8 cellular contexts compared by ENCODE assay signal in the genomic region with DNA sequence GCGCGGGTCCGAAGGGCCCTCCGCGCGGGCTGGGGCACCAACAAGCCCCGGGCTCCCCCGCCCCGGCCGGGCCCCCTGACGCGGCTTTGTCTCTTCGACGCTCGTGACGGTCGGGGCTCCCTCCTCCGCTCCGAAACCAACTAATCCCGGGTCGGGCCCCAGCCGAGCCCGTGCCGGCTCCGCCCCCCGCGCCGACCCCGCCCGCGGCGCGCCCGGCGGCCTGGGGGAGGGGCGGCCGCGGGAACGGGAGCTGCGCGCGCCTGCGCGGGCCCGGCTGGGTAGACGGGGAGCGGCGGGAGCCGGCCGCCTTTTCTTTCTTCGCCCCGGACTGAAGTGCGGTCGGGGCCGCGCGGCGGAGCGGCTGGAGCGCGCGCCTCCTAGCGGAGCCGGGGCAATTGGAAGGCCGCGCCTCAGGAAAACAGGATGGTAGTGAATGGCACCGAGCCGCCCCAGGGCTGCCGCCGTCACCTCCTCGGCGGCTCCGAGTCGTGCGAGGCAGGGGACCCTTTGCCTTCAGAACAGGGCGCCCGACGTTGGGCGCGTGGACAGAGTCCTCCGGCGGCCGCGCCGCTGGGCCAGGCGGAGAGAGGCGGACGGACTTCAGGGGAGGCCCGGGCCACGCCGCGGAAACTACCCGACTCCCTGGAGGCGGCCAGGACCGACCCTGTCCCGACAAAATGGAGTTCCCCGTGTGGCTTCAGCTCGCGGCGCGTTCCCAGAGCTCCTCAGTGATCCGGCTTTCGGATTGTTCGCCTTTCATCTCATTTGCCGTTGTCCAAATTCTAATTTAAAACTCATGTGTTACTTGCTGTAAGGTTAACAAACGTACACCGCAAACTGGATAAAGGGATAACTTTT. TPM values are rescaled to one million over a fixed set of nuclear protein-coding genes. Genes with fewer than 3 reads are reported as not detected.
DNase-seq lines count a peak whose midpoint lies in the region; ATAC-seq and TF ChIP-seq lines count a peak whose summit lies in the region.

A gene with protein sequence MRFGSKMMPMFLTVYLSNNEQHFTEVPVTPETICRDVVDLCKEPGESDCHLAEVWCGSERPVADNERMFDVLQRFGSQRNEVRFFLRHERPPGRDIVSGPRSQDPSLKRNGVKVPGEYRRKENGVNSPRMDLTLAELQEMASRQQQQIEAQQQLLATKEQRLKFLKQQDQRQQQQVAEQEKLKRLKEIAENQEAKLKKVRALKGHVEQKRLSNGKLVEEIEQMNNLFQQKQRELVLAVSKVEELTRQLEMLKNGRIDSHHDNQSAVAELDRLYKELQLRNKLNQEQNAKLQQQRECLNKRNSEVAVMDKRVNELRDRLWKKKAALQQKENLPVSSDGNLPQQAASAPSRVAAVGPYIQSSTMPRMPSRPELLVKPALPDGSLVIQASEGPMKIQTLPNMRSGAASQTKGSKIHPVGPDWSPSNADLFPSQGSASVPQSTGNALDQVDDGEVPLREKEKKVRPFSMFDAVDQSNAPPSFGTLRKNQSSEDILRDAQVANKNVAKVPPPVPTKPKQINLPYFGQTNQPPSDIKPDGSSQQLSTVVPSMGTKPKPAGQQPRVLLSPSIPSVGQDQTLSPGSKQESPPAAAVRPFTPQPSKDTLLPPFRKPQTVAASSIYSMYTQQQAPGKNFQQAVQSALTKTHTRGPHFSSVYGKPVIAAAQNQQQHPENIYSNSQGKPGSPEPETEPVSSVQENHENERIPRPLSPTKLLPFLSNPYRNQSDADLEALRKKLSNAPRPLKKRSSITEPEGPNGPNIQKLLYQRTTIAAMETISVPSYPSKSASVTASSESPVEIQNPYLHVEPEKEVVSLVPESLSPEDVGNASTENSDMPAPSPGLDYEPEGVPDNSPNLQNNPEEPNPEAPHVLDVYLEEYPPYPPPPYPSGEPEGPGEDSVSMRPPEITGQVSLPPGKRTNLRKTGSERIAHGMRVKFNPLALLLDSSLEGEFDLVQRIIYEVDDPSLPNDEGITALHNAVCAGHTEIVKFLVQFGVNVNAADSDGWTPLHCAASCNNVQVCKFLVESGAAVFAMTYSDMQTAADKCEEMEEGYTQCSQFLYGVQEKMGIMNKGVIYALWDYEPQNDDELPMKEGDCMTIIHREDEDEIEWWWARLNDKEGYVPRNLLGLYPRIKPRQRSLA (minus strand): TSS at position 138 of the 858 bp plus-strand sequence. CDS start 267 bp downstream, outside the sequence.

- H3K9me3 Mint-ChIP-seq in HFFc6 (no peaks in the 10 kb centered on the region), osteocyte (ENCODE audit: unreplicated experiment) (no peaks in the 10 kb centered on the region)
- peaks cover 0 to 18% of the 10 kb centered on the region in 2 donors for H3K9me3 Mint-ChIP-seq in activated naive CD4-positive, alpha-beta T cell treated with anti-CD3 and anti-CD28 coated beads, Interleukin-2, amount 50 U/mL, for 72 hours

- H3K4me3 Mint-ChIP-seq in HFFc6: peak within 1 kb of the TSS; percentile 92
- H3K4me3 Mint-ChIP-seq in osteocyte (ENCODE audit: unreplicated experiment): peak within 1 kb of the TSS; percentile 88

- H3K4me3 ChIP-seq in GM12864 (ENCODE audit: low read depth, low read length) (peak within 1 kb of the TSS; percentile 84), thymus (ENCODE audit: low read length) (peak within 1 kb of the TSS; percentile 97)

- peak within 1 kb of the TSS; percentile 98 for H3K27ac ChIP-seq in thymus (ENCODE audit: low read depth)

- H3K27ac Mint-ChIP-seq in HFFc6 (peak within 1 kb of the TSS; percentile 99), osteocyte (ENCODE audit: unreplicated experiment) (peak within 1 kb of the TSS; percentile 99)
- H3K27ac Mint-ChIP-seq in activated naive CD4-positive, alpha-beta T cell treated with anti-CD3 and anti-CD28 coated beads, Interleukin-2, amount 50 U/mL, for 72 hours: peak within 1 kb of the TSS; percentile 99

- WGBS in thymus: under 1% methylated on average over 107 of the region's 107 CpGs

- no peaks in the 10 kb centered on the region for H3K36me3 ChIP-seq in thymus (ENCODE audit: control insufficient read depth, insufficient read depth)

- peak; percentile 71 to 85 for ATAC-seq in activated naive CD4-positive, alpha-beta T cell treated with anti-CD3 and anti-CD28 coated beads, Interleukin-2, amount 50 U/mL, for 72 hours

- no peaks in the 10 kb centered on the region for H3K36me3 Mint-ChIP-seq in HFFc6 (ENCODE audit: low read depth)
- H3K36me3 Mint-ChIP-seq in activated naive CD4-positive, alpha-beta T cell treated with anti-CD3 and anti-CD28 coated beads, Interleukin-2, amount 50 U/mL, for 72 hours: peaks cover 8 to 20% of the 10 kb centered on the region in 2 donors
- H3K36me3 Mint-ChIP-seq in osteocyte (ENCODE audit: unreplicated experiment): no peaks in the 10 kb centered on the region

- no peaks in the 10 kb centered on the region for H3K27me3 ChIP-seq in thymus (ENCODE audit: control insufficient read depth, insufficient read depth)

- no peaks in the 10 kb centered on the region for H3K9me3 ChIP-seq in thymus (ENCODE audit: control insufficient read depth)

- H3K27me3 Mint-ChIP-seq in HFFc6 (ENCODE audit: insufficient read depth) (no peaks in the 10 kb centered on the region; the same call in 1 of the 2 replicates), osteocyte (ENCODE audit: unreplicated experiment) (no peaks in the 10 kb centered on the region)

- DNase-seq in GM12864 (ENCODE audit: low read depth): peak; percentile 21
- peak; percentile 77 for DNase-seq in HFFc6
- DNase-seq in MV-4-11 (lab: John Stamatoyannopoulos, UW): peak; percentile 79
- DNase-seq in SKM-1 (lab: John Stamatoyannopoulos, UW; ENCODE audit: unreplicated experiment): peak; percentile 92
- peak; percentile 86 to 89 for DNase-seq in activated naive CD4-positive, alpha-beta T cell treated with anti-CD3 and anti-CD28 coated beads, Interleukin-2, amount 50 U/mL, for 72 hours (ENCODE audit: low spot score in 2 of 2)
- DNase-seq in glomerular visceral epithelial cell (ENCODE audit: extremely low spot score): peak; percentile 94
- peak; percentile 97 for DNase-seq in osteocyte (ENCODE audit: extremely low spot score, unreplicated experiment)

- peaks cover 12% of the 10 kb centered on the region for H3K4me1 ChIP-seq in thymus (ENCODE audit: control insufficient read depth, insufficient read depth, low read length)

- TF ChIP-seq CTCF in GM12864 (IDR thresholded peaks at IDR 0.05; ENCODE audit: low read depth, low read length, missing control alignments): peak; percentile 54
- TF ChIP-seq CTCF in HFFc6 (IDR thresholded peaks at IDR 0.05): peak; percentile 80
- TF ChIP-seq CTCF in osteocyte (IDR thresholded peaks at IDR 0.05): peak; percentile 83

- peaks cover 37% of the 10 kb centered on the region for H3K4me1 Mint-ChIP-seq in HFFc6 (ENCODE audit: low read depth)
- peaks cover 33% of the 10 kb centered on the region for H3K4me1 Mint-ChIP-seq in osteocyte (ENCODE audit: unreplicated experiment)

RNA-seq across cellular contexts. Expression of the gene that starts here (rescaled TPM):
- 10 to 100 TPM; 21.6 to 30.1 (median 26.4) TPM for total RNA-seq in HFFc6 (2021; fragmentation: NEBNext Ultra II Directional; extraction: Animal tissue kit (Norgen Biotek cat#: 25700))
- total RNA-seq in activated naive CD4-positive, alpha-beta T cell treated with anti-CD3 and anti-CD28 coated beads, Interleukin-2, amount 50 U/mL, for 72 hours: 10 to 100 TPM; 21.9 to 57.1 TPM
- total RNA-seq in osteocyte: 58.7 and 63.6 TPM in 2 replicates
- 15.2 TPM for polyA plus RNA-seq in thymus

Comparison
In these comparisons a context has a peak if more than half of its experiments do, and no peak if none do; other contexts are left out.
1. Peak in every context shown above with its lines: DNase-seq, ATAC-seq, H3K4me3 ChIP-seq and H3K27ac ChIP-seq.
2. DNase-seq: peak in every context shown above with its lines; median percentile 97 in osteocyte; 94 in glomerular visceral epithelial cell; 92 in SKM-1; 88 in activated naive CD4-positive, alpha-beta T cell treated with anti-CD3 and anti-CD28 coated beads, Interleukin-2, amount 50 U/mL, for 72 hours; 79 in MV-4-11; 77 in HFFc6; 21 in GM12864.